ENCODE assay signal across 5 cellular contexts in genomic region chr14:95763032-95763431, GRCh38. TPM values are rescaled to one million over a fixed set of nuclear protein-coding genes. Genes with fewer than 3 reads are reported as not detected.
"Had no signal": no experiment of that assay in that cellular context is flagged by ENCODE, and none has a peak within 500 bp of the region (broad histone marks: within the 10 kb centered on the region; RNA-seq: fewer than 3 reads in every experiment).

No MANE protein-coding gene starts in this region.

RNA-seq across cellular contexts. Expression of gene TCL1A, which starts 49.1 kb away (rescaled TPM):
- total RNA-seq: GM23248, H4, H7, H9, HFFc6 had no signal
- polyA plus RNA-seq: GM23248 had no signal
